In the genomic region with DNA sequence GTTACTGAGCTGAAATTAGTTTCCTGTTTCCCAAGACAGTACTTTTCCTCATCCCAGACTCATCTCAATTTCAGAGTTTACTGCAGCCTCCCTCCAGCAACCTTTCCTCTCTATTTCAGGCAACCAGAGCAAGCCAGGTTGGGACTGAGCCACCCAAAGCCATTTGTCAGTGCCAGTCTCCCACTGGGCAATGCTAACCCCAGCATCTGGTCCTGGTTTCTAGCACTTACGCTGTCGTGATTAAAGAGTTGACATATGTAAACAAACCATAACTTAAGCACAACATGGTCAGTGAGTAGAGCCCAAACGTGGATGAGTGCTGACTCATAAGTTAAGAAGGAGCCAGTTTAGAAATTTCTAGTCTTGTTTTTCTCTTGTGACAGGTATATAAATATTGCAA, we compare ENCODE assay signal across 12 cellular contexts.
DNase-seq lines count a peak whose midpoint lies in the region; ATAC-seq and TF ChIP-seq lines count a peak whose summit lies in the region.
"Had no signal": no experiment of that assay in that cellular context is flagged by ENCODE, and none has a peak within 500 bp of the region (broad histone marks: within the 10 kb centered on the region; RNA-seq: fewer than 3 reads in every experiment).

No MANE protein-coding gene starts in this region.

- POLR2A ChIA-PET in naive thymus-derived CD8-positive, alpha-beta T cell (lab: Charles Lee) = no interaction called here

- H3K9me3 Mint-ChIP-seq in chondrocyte (ENCODE audit: low read depth) (no peaks in the 10 kb centered on the region), nephron (no peaks in the 10 kb centered on the region)
- peaks cover 0 to 6% (median 0%) of the 10 kb centered on the region in 9 donors for H3K9me3 Mint-ChIP-seq in naive thymus-derived CD8-positive, alpha-beta T cell

- no peak for ATAC-seq in GM18502 (IDR thresholded peaks at IDR 0.05; ENCODE audit: poor library complexity, unreplicated experiment)
- no peak for ATAC-seq in naive thymus-derived CD8-positive, alpha-beta T cell
- ATAC-seq: esophagus mucosa had no signal

- H3K36me3 Mint-ChIP-seq in chondrocyte (ENCODE audit: low read depth) = no peaks in the 10 kb centered on the region
- H3K36me3 Mint-ChIP-seq in nephron (ENCODE audit: low read depth) = no peaks in the 10 kb centered on the region
- no peaks in the 10 kb centered on the region for H3K36me3 Mint-ChIP-seq in naive thymus-derived CD8-positive, alpha-beta T cell

- no peaks in the 10 kb centered on the region for H3K27me3 Mint-ChIP-seq in chondrocyte (ENCODE audit: low read depth)
- no peaks in the 10 kb centered on the region for H3K27me3 Mint-ChIP-seq in nephron (ENCODE audit: low read depth)
- H3K27me3 Mint-ChIP-seq in naive thymus-derived CD8-positive, alpha-beta T cell = peaks cover 0 to 11% (median 6%) of the 10 kb centered on the region in 5 donors

- H3K4me1 Mint-ChIP-seq in chondrocyte (ENCODE audit: low read depth) (peaks cover 4% of the 10 kb centered on the region), nephron (peaks cover 10% of the 10 kb centered on the region)
- no peaks in the 10 kb centered on the region for H3K4me1 Mint-ChIP-seq in naive thymus-derived CD8-positive, alpha-beta T cell

- peak overlapping the region; percentile 7 for H3K27ac Mint-ChIP-seq in chondrocyte (ENCODE audit: unreplicated experiment)
- peak overlapping the region in 2 of 3 experiments; percentile 40 to 41 for H3K27ac Mint-ChIP-seq in nephron
- H3K27ac Mint-ChIP-seq in naive thymus-derived CD8-positive, alpha-beta T cell = no peak overlapping the region

- no peak for TF ChIP-seq CTCF in chondrocyte (IDR thresholded peaks at IDR 0.05)
- TF ChIP-seq CTCF in nephron (IDR thresholded peaks at IDR 0.05; ENCODE audit: unreplicated experiment in 3 of 3) = no peak

- peak; percentile 62 for DNase-seq in DMS53 (lab: John Stamatoyannopoulos, UW)
- peak; percentile 51 to 79 for DNase-seq in NCI-H2081 (lab: John Stamatoyannopoulos, UW)
- no peak for DNase-seq in chondrocyte (ENCODE audit: low spot score)
- no peak for DNase-seq in naive thymus-derived CD8-positive, alpha-beta T cell
- no peak for DNase-seq in activated gamma-delta T cell (lab: John Stamatoyannopoulos, UW)
- DNase-seq in AML-193 (lab: John Stamatoyannopoulos, UW) = no peak
- DNase-seq: activated effector memory CD4-positive, alpha-beta T cell treated with anti-CD3 and anti-CD28 coated beads, Interleukin-2, amount 50 U/mL, for 16 hours; NCI-H774; WERI-Rb-1 had no signal

- H3K4me3 Mint-ChIP-seq in chondrocyte (ENCODE audit: unreplicated experiment) (no peak overlapping the region), nephron (no peak overlapping the region)
- no peak overlapping the region for H3K4me3 Mint-ChIP-seq in naive thymus-derived CD8-positive, alpha-beta T cell

Comparison
In these comparisons a context has a peak if more than half of its experiments do, and no peak if none do; other contexts are left out.
1. DNase-seq: peak in DMS53 (single experiment) and NCI-H2081 (2 of 2); none in chondrocyte (single experiment), naive thymus-derived CD8-positive, alpha-beta T cell (0 of 10), activated gamma-delta T cell (single experiment) and AML-193 (0 of 2).
2. H3K27ac Mint-ChIP-seq: peak in chondrocyte (single experiment) and nephron (2 of 3); none in naive thymus-derived CD8-positive, alpha-beta T cell (0 of 10).